9 cellular contexts compared by ENCODE assay signal in the genomic region with DNA sequence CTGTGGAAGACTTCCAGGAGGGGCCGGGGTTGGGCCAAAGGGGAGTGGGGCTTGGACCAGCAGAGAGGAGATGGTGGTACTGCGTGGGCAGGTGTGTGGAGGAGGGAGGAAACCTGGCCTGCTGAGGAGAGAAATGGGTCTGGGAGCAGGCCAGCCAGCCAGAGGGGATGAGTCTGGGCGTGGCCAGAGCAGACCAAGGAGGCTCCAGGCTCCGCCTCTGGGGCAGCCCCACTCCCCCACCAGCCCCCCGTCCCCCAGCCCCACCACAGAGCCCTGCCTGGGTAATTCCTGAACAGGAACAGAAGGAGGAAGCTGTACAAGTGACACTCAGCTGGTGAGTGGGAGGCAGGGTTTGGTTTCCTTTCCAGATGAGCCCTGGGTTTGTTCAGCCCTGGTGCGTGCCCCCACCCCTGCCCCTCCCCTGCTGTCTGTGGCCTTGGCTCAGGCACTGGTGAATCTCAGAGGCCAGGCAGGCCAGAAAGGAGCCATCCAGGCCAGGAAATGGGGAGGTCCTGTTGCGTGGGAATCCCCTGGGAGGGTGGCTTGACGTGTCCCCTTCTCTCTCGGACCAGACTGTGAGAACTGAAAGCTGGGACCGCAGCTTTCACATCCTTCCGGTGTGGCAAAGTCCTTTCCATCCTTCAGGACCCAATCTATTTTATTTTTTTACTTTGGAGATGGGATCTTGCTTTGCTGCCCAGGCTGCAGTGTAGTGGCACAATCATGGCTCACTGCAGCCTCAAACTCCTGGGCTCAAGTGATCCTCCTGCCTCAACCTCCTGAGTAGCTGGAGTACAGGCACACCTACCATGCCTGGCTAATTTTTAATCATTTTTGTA. TPM values are rescaled to one million over a fixed set of nuclear protein-coding genes. Genes with fewer than 3 reads are reported as not detected.
DNase-seq lines count a peak whose midpoint lies in the region; ATAC-seq, FAIRE-seq and TF ChIP-seq lines count a peak whose summit lies in the region.
"Had no signal": no experiment of that assay in that cellular context is flagged by ENCODE, and none has a peak within 500 bp of the region (broad histone marks: within the 10 kb centered on the region; RNA-seq: fewer than 3 reads in every experiment).

No MANE protein-coding gene starts in this region.

- H3K79me2 ChIP-seq in parathyroid adenoma, result no peaks in the 10 kb centered on the region

- H3K27ac Mint-ChIP-seq in T-helper 17 cell, result peak overlapping the region; percentile 90

- DNase-seq in GM19239 (ENCODE audit: insufficient read length, low spot score), result peak; percentile 86
- DNase-seq in T-helper 17 cell, result no peak
- DNase-seq in H4 (ENCODE audit: low spot score), result no peak
- DNase-seq in activated gamma-delta T cell treated with Interleukin-2 at 50 U/mL for 16 hours, result no peak

- peak; percentile 99 for FAIRE-seq in GM19239 (lab: Jason Lieb, UNC)
- FAIRE-seq: colon had no signal

- peak overlapping the region; percentile 63 for H2AFZ ChIP-seq in parathyroid adenoma

- no peaks in the 10 kb centered on the region for H3K36me3 Mint-ChIP-seq in T-helper 17 cell (ENCODE audit: low read depth)

- no peak overlapping the region for H3K4me3 Mint-ChIP-seq in T-helper 17 cell

- H3K4me1 ChIP-seq in BLaER1 (peaks cover 44% of the 10 kb centered on the region), esophagus (ENCODE audit: control insufficient read depth in 2 of 2, insufficient read depth in 2 of 2, low read length in 1 of 2) (peaks cover 5 to 12% of the 10 kb centered on the region in 2 donors), parathyroid adenoma (peaks cover 8% of the 10 kb centered on the region)

- H3K4me3 ChIP-seq in BLaER1 (no peak overlapping the region), esophagus (ENCODE audit: low read depth in 1 of 2, low read length in 2 of 2) (no peak overlapping the region), parathyroid adenoma (ENCODE audit: low read depth, low read length) (no peak overlapping the region)

- no peaks in the 10 kb centered on the region for H3K27me3 ChIP-seq in BLaER1
- no peaks in the 10 kb centered on the region for H3K27me3 ChIP-seq in esophagus (ENCODE audit: control insufficient read depth in 1 of 2, insufficient read depth in 2 of 2, low read length in 2 of 2)
- no peaks in the 10 kb centered on the region for H3K27me3 ChIP-seq in parathyroid adenoma (ENCODE audit: control insufficient read depth, insufficient read depth, low read length)

- WGBS in esophagus, 2 donors, result 37 to 44% methylated on average over 7 to 11 of the region's 11 CpGs

- peaks cover 14% of the 10 kb centered on the region for H3K4me1 Mint-ChIP-seq in T-helper 17 cell

- 0 out of 2 replicates have a peak overlapping the region, but pooled peaks have one; percentile 38 for H3K9ac ChIP-seq in BLaER1
- no peak overlapping the region for H3K9ac ChIP-seq in parathyroid adenoma

- TF ChIP-seq CTCF in parathyroid adenoma (IDR thresholded peaks at IDR 0.05), result no peak

- H3K9me3 ChIP-seq in BLaER1 (no peaks in the 10 kb centered on the region), T-helper 17 cell (ENCODE audit: control insufficient read depth, low read length, poor library complexity, severe bottlenecking) (no peaks in the 10 kb centered on the region), esophagus (ENCODE audit: control insufficient read depth in 2 of 2, insufficient read depth in 1 of 2, low read depth in 1 of 2, low read length in 1 of 2) (no peaks in the 10 kb centered on the region), parathyroid adenoma (ENCODE audit: control insufficient read depth, low read length) (no peaks in the 10 kb centered on the region)

- no peaks in the 10 kb centered on the region for H4K20me1 ChIP-seq in BLaER1

- H3K27me3 Mint-ChIP-seq in T-helper 17 cell, result no peaks in the 10 kb centered on the region

- H3K27ac ChIP-seq in BLaER1 (peak overlapping the region; percentile 56), esophagus (ENCODE audit: low read depth in 2 of 2, low read length in 1 of 2) (peak overlapping the region; percentile 14 to 17), parathyroid adenoma (no peak overlapping the region)

- H3K36me3 ChIP-seq in BLaER1 (no peaks in the 10 kb centered on the region), esophagus (ENCODE audit: control insufficient read depth in 2 of 2, insufficient read depth in 2 of 2, low read length in 1 of 2) (no peaks in the 10 kb centered on the region), parathyroid adenoma (ENCODE audit: control insufficient read depth, insufficient read depth, low read length) (no peaks in the 10 kb centered on the region)

- ATAC-seq in HG03135 (IDR thresholded peaks at IDR 0.05; ENCODE audit: unreplicated experiment) (peak; percentile 68), T-helper 17 cell (peak; percentile 76)

- peak overlapping the region; percentile 84 for H3K4me2 ChIP-seq in BLaER1
- no peak overlapping the region for H3K4me2 ChIP-seq in parathyroid adenoma (ENCODE audit: low read length)

RNA-seq across cellular contexts. Expression of a gene that starts 9.4 kb away (rescaled TPM):
- total RNA-seq in T-helper 17 cell, result 10 to 100 TPM in 1 of 2 donors, 1 to 10 TPM in 1; 6.2 to 22.8 TPM
- 10 to 100 TPM; 26.9 to 59.4 TPM for polyA plus RNA-seq in esophagus
- total RNA-seq in H4 (2014; rRNA removed; shearing (Covaris generic)), result 7.2 and 7.6 TPM in 2 replicates

RNA-seq across cellular contexts. Expression of a gene that starts 47.1 kb away (rescaled TPM):
- 1 to 10 TPM; 3.6 to 4.9 TPM for total RNA-seq in T-helper 17 cell
- 10 to 100 TPM; 27.6 to 58.1 TPM for polyA plus RNA-seq in esophagus
- total RNA-seq in H4 (2014; rRNA removed; shearing (Covaris generic)), result 14.5 and 18.8 TPM in 2 replicates
